In the genomic region with DNA sequence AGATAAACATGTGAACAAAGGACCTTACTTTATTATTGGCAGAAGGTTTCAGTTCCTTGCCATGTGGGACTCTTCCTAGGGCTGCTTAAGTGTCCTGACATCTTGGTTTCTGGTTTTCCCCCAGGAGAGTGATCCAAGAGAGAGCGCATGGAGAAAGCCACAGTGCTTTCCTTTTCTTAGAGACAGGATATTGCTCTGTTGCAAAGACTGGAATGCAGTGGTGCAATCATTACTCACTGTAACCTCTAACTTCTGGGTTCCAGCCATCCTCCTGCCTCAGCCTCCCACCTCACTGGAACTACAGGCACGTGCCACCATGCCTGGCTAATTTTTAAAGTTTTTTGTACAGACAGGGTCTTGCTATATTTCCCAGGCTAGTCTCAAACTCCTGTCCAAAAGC, we compare ENCODE assay signal across 20 cellular contexts. TPM values are rescaled to one million over a fixed set of nuclear protein-coding genes. Genes with fewer than 3 reads are reported as not detected.
"Had no signal": no experiment of that assay in that cellular context is flagged by ENCODE, and none has a peak within 500 bp of the region (broad histone marks: within the 10 kb centered on the region; RNA-seq: fewer than 3 reads in every experiment).

No MANE protein-coding gene starts in this region.

- H3K4me3 Mint-ChIP-seq: activated CD8-positive, alpha-beta T cell treated with anti-CD3 and anti-CD28 coated beads, Interleukin-2, amount 10 ng/mL, durations not matched to agents 7 days and 5 days; activated naive CD8-positive, alpha-beta T cell treated with anti-CD3 and anti-CD28 coated beads, Interleukin-2, amount 50 U/mL, for 24 hours; activated T-helper 1 cell treated with anti-CD3 and anti-CD28 coated beads, Interleukin-12 subunit alpha, Interleukin-12 subunit beta, Interleukin-2, Interleukin-4 antibody, amounts not matched to agents 30 ng/mL and 10 ng/mL and 1 ng/mL, durations not matched to agents 14 hours and 24 hours and 36 hours; central memory CD8-positive, alpha-beta T cell; effector memory CD8-positive, alpha-beta T cell; memory B cell; natural killer cell treated with Interleukin-12 subunit alpha and Interleukin-12 subunit beta and Interleukin-15 and Interleukin-18, amount 100 ng/mL, for 72 hours; stimulated activated effector memory CD8-positive, alpha-beta T cell treated with anti-CD3 and anti-CD28 coated beads, Interleukin-12 subunit alpha, Interleukin-12 subunit beta, amount 100 ng/mL, for 72 hours; T-helper 1 cell treated with Interleukin-12 subunit alpha and Interleukin-12 subunit beta and Interleukin-4 antibody, amounts not matched to agents 30 μg/mL and 1 μg/mL, for 36 hours; WTC11 had no signal

- DNase-seq: activated CD4-positive, alpha-beta T cell treated with anti-CD3 and anti-CD28 coated beads for 48 hours; activated CD8-positive, alpha-beta T cell treated with anti-CD3 and anti-CD28 coated beads, Interleukin-2, amount 10 ng/mL, durations not matched to agents 7 days and 5 days; activated naive CD4-positive, alpha-beta T cell; activated naive CD8-positive, alpha-beta T cell treated with anti-CD3 and anti-CD28 coated beads, Interleukin-2, amount 50 U/mL, for 24 hours; effector memory CD8-positive, alpha-beta T cell; foreskin melanocyte; head of caudate nucleus; islet precursor cell; nucleus accumbens; transverse colon had no signal

- H3K9me3 ChIP-seq: right atrium auricular region, transverse colon had no signal

- H3K27ac ChIP-seq: epithelial cell of prostate, right atrium auricular region, transverse colon had no signal

- H3K27me3 ChIP-seq: right atrium auricular region, transverse colon had no signal

- H3K4me1 Mint-ChIP-seq: activated naive CD8-positive, alpha-beta T cell treated with anti-CD3 and anti-CD28 coated beads, Interleukin-2, amount 50 U/mL, for 24 hours; central memory CD8-positive, alpha-beta T cell; memory B cell; stimulated activated effector memory CD8-positive, alpha-beta T cell treated with anti-CD3 and anti-CD28 coated beads, Interleukin-12 subunit alpha, Interleukin-12 subunit beta, amount 100 ng/mL, for 72 hours had no signal

- H3K4me1 ChIP-seq: right atrium auricular region, transverse colon had no signal

- H3K36me3 ChIP-seq: right atrium auricular region, transverse colon had no signal

- H3K9me3 Mint-ChIP-seq: activated naive CD8-positive, alpha-beta T cell treated with anti-CD3 and anti-CD28 coated beads, Interleukin-2, amount 50 U/mL, for 24 hours; activated T-helper 1 cell treated with anti-CD3 and anti-CD28 coated beads, Interleukin-12 subunit alpha, Interleukin-12 subunit beta, Interleukin-2, Interleukin-4 antibody, amounts not matched to agents 30 ng/mL and 10 ng/mL and 1 ng/mL, durations not matched to agents 14 hours and 24 hours and 36 hours; central memory CD8-positive, alpha-beta T cell; effector memory CD8-positive, alpha-beta T cell; memory B cell; natural killer cell treated with Interleukin-12 subunit alpha and Interleukin-12 subunit beta and Interleukin-15 and Interleukin-18, amount 100 ng/mL, for 72 hours; stimulated activated effector memory CD8-positive, alpha-beta T cell treated with anti-CD3 and anti-CD28 coated beads, Interleukin-12 subunit alpha, Interleukin-12 subunit beta, amount 100 ng/mL, for 72 hours; T-helper 1 cell treated with Interleukin-12 subunit alpha and Interleukin-12 subunit beta and Interleukin-4 antibody, amounts not matched to agents 30 μg/mL and 1 μg/mL, for 36 hours had no signal

- H3K36me3 Mint-ChIP-seq: natural killer cell treated with Interleukin-12 subunit alpha and Interleukin-12 subunit beta and Interleukin-15 and Interleukin-18, amount 100 ng/mL, for 72 hours; stimulated activated effector memory CD8-positive, alpha-beta T cell treated with anti-CD3 and anti-CD28 coated beads, Interleukin-12 subunit alpha, Interleukin-12 subunit beta, amount 100 ng/mL, for 72 hours had no signal

- H3K4me3 ChIP-seq: right atrium auricular region, smooth muscle cell, transverse colon had no signal

- H3K27ac Mint-ChIP-seq: activated CD8-positive, alpha-beta T cell treated with anti-CD3 and anti-CD28 coated beads, Interleukin-2, amount 10 ng/mL, durations not matched to agents 7 days and 5 days; activated naive CD8-positive, alpha-beta T cell treated with anti-CD3 and anti-CD28 coated beads, Interleukin-2, amount 50 U/mL, for 24 hours; activated T-helper 1 cell treated with anti-CD3 and anti-CD28 coated beads, Interleukin-12 subunit alpha, Interleukin-12 subunit beta, Interleukin-2, Interleukin-4 antibody, amounts not matched to agents 30 ng/mL and 10 ng/mL and 1 ng/mL, durations not matched to agents 14 hours and 24 hours and 36 hours; effector memory CD8-positive, alpha-beta T cell; memory B cell; natural killer cell treated with Interleukin-12 subunit alpha and Interleukin-12 subunit beta and Interleukin-15 and Interleukin-18, amount 100 ng/mL, for 72 hours; stimulated activated effector memory CD8-positive, alpha-beta T cell treated with anti-CD3 and anti-CD28 coated beads, Interleukin-12 subunit alpha, Interleukin-12 subunit beta, amount 100 ng/mL, for 72 hours; T-helper 1 cell treated with Interleukin-12 subunit alpha and Interleukin-12 subunit beta and Interleukin-4 antibody, amounts not matched to agents 30 μg/mL and 1 μg/mL, for 36 hours; WTC11 had no signal

RNA-seq across cellular contexts. Expression of gene TCF7L1, which starts 38.1 kb away (rescaled TPM):
- total RNA-seq: activated CD8-positive, alpha-beta T cell treated with anti-CD3 and anti-CD28 coated beads, Interleukin-2, amount 10 ng/mL, durations not matched to agents 7 days and 5 days; activated T-helper 1 cell treated with anti-CD3 and anti-CD28 coated beads, Interleukin-12 subunit alpha, Interleukin-12 subunit beta, Interleukin-2, Interleukin-4 antibody, amounts not matched to agents 30 ng/mL and 10 ng/mL and 1 ng/mL, durations not matched to agents 14 hours and 24 hours and 36 hours had no signal
